In genomic region chr17:32396343-32396742, GRCh38 we compare ENCODE assay signal across 1 cellular context.
TF ChIP-seq lines count a peak whose summit lies in the region.

No MANE protein-coding gene starts in this region.

TF ChIP-seq in GM23338, 12 proteins besides CTCF, POLR2A, EP300 and RAD21 (continued from another document):
- TF ChIP-seq, protein P1, sequence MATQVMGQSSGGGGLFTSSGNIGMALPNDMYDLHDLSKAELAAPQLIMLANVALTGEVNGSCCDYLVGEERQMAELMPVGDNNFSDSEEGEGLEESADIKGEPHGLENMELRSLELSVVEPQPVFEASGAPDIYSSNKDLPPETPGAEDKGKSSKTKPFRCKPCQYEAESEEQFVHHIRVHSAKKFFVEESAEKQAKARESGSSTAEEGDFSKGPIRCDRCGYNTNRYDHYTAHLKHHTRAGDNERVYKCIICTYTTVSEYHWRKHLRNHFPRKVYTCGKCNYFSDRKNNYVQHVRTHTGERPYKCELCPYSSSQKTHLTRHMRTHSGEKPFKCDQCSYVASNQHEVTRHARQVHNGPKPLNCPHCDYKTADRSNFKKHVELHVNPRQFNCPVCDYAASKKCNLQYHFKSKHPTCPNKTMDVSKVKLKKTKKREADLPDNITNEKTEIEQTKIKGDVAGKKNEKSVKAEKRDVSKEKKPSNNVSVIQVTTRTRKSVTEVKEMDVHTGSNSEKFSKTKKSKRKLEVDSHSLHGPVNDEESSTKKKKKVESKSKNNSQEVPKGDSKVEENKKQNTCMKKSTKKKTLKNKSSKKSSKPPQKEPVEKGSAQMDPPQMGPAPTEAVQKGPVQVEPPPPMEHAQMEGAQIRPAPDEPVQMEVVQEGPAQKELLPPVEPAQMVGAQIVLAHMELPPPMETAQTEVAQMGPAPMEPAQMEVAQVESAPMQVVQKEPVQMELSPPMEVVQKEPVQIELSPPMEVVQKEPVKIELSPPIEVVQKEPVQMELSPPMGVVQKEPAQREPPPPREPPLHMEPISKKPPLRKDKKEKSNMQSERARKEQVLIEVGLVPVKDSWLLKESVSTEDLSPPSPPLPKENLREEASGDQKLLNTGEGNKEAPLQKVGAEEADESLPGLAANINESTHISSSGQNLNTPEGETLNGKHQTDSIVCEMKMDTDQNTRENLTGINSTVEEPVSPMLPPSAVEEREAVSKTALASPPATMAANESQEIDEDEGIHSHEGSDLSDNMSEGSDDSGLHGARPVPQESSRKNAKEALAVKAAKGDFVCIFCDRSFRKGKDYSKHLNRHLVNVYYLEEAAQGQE (IDR thresholded peaks at IDR 0.05; ENCODE audit: unreplicated experiment), result no peak
- TF ChIP-seq EZH2 (IDR thresholded peaks at IDR 0.05; ENCODE audit: low read depth, unreplicated experiment) (no peak), STAT1 (IDR thresholded peaks at IDR 0.05; ENCODE audit: unreplicated experiment) (no peak)
